In the genomic region with DNA sequence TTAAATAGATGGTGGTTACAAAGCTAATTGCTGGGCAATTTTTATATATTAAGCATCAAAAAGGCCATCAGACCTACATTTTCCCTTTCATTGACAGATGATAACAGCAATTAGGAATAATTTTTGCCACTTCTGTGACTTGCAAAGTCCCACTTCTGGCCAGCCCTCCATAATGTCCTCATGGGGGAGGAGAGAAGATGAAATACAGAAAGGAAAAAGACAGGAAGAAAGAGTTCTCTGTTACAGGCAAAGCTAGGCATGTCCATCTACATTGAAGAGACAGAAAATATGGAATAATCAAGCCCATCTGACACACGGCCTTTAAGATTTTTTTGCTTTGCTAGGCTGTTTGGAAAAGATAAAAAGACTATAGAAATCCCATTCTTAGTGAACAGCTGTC, we compare ENCODE assay signal across 1 cellular context.
TF ChIP-seq lines count a peak whose summit lies in the region.

No MANE protein-coding gene starts in this region.

TF ChIP-seq in neural cell, 6 proteins besides CTCF, POLR2A, EP300 and RAD21:
- no peak for TF ChIP-seq REST (IDR thresholded peaks at IDR 0.05; ENCODE audit: borderline replicate concordance)
- TF ChIP-seq EZH2 (IDR thresholded peaks at IDR 0.05; ENCODE audit: borderline replicate concordance, insufficient read depth, low read length, poor library complexity, severe bottlenecking) = no peak
- TF ChIP-seq TAF1 (IDR thresholded peaks at IDR 0.05; ENCODE audit: low read depth) = no peak
- no peak for TF ChIP-seq SMC3 (conservative IDR thresholded peaks at IDR 0.05; ENCODE audit: poor library complexity)
- no peak for TF ChIP-seq MXI1 (conservative IDR thresholded peaks at IDR 0.05; ENCODE audit: poor library complexity, severe bottlenecking)
- TF ChIP-seq POLR2AphosphoS5 (IDR thresholded peaks at IDR 0.05) = no peak
